Comparison of ENCODE assay signal across 13 cellular contexts in genomic region chr13:101917475-101917810, GRCh38.
A peak's percentile ranks its signal among the peaks of the same experiment; 100 is the strongest.
DNase-seq lines count a peak whose midpoint lies in the region; ATAC-seq and TF ChIP-seq lines count a peak whose summit lies in the region.
"Had no signal": no experiment of that assay in that cellular context is flagged by ENCODE, and none has a peak within 500 bp of the region (broad histone marks: within the 10 kb centered on the region; RNA-seq: fewer than 3 reads in every experiment).

No MANE protein-coding gene starts in this region.

- no peaks in the 10 kb centered on the region for H3K4me1 ChIP-seq in naive thymus-derived CD4-positive, alpha-beta T cell (ENCODE audit: control insufficient read depth in 2 of 2, insufficient read depth in 2 of 2, low read length in 2 of 2)
- no peaks in the 10 kb centered on the region for H3K4me1 ChIP-seq in psoas muscle

- DNase-seq in NCI-H1694 treated with DMSO at 0.1 percent for 48 hours (lab: John Stamatoyannopoulos, UW) (peak; percentile 5), NCI-H1694 (lab: John Stamatoyannopoulos, UW) (no peak), NCI-H187 (lab: John Stamatoyannopoulos, UW) (peak; percentile 83 to 94), chondrocyte (ENCODE audit: low spot score) (no peak), retina (peak; percentile 50), psoas muscle (no peak), mucosa of gallbladder (ENCODE audit: low spot score) (no peak)
- DNase-seq in naive thymus-derived CD4-positive, alpha-beta T cell, result no peak
- DNase-seq: DMS 273 treated with DMSO at 0.1 percent for 48 hours, MV-4-11, naive B cell, thyroid gland had no signal

- H3K4me1 Mint-ChIP-seq in chondrocyte (ENCODE audit: low read depth), result peaks cover 9% of the 10 kb centered on the region
- peaks cover 0 to 2% (median 0%) of the 10 kb centered on the region in 7 donors for H3K4me1 Mint-ChIP-seq in naive thymus-derived CD4-positive, alpha-beta T cell

- H3K36me3 Mint-ChIP-seq in chondrocyte (ENCODE audit: low read depth), result no peaks in the 10 kb centered on the region
- H3K36me3 Mint-ChIP-seq in naive thymus-derived CD4-positive, alpha-beta T cell, result no peaks in the 10 kb centered on the region
- H3K36me3 Mint-ChIP-seq: naive B cell had no signal

- no peak for TF ChIP-seq CTCF in chondrocyte (IDR thresholded peaks at IDR 0.05)
- TF ChIP-seq CTCF in psoas muscle (IDR thresholded peaks at IDR 0.05), result no peak

- POLR2A ChIA-PET in naive thymus-derived CD4-positive, alpha-beta T cell (lab: Charles Lee), result no interaction called here

- no peaks in the 10 kb centered on the region for H3K9me3 ChIP-seq in naive thymus-derived CD4-positive, alpha-beta T cell (ENCODE audit: control insufficient read depth in 2 of 3, low read length in 3 of 3)
- H3K9me3 ChIP-seq in psoas muscle, result no peaks in the 10 kb centered on the region
- H3K9me3 ChIP-seq: thyroid gland had no signal

- H3K4me3 ChIP-seq in naive thymus-derived CD4-positive, alpha-beta T cell (ENCODE audit: low read length), result no peak overlapping the region
- H3K4me3 ChIP-seq in psoas muscle, result no peak overlapping the region
- H3K4me3 ChIP-seq: GM12878, thyroid gland had no signal

- ATAC-seq in naive thymus-derived CD4-positive, alpha-beta T cell, result no peak
- no peak for ATAC-seq in psoas muscle

- peaks cover 72% of the 10 kb centered on the region for H3K27me3 Mint-ChIP-seq in chondrocyte (ENCODE audit: low read depth)
- peaks cover 56 to 77% (median 66%) of the 10 kb centered on the region in 5 donors for H3K27me3 Mint-ChIP-seq in naive thymus-derived CD4-positive, alpha-beta T cell

- H3K4me3 Mint-ChIP-seq in chondrocyte (ENCODE audit: unreplicated experiment), result peak overlapping the region; percentile 28
- H3K4me3 Mint-ChIP-seq in naive thymus-derived CD4-positive, alpha-beta T cell, result no peak overlapping the region

- intact Hi-C loops in naive thymus-derived CD4-positive, alpha-beta T cell (cut with micrococcal nuclease), result no loop called here
- intact Hi-C loops in psoas muscle (cut with DNase I), result no loop called here

- no peak overlapping the region for H3K27ac Mint-ChIP-seq in chondrocyte (ENCODE audit: unreplicated experiment)
- no peak overlapping the region for H3K27ac Mint-ChIP-seq in naive thymus-derived CD4-positive, alpha-beta T cell
- H3K27ac Mint-ChIP-seq: naive B cell had no signal

- no peak overlapping the region for H3K27ac ChIP-seq in naive thymus-derived CD4-positive, alpha-beta T cell (ENCODE audit: low read depth, low read length)
- no peak overlapping the region for H3K27ac ChIP-seq in psoas muscle
- H3K27ac ChIP-seq: thyroid gland had no signal

- CTCF ChIA-PET in naive thymus-derived CD4-positive, alpha-beta T cell (lab: Charles Lee), result no interaction called here

- no peaks in the 10 kb centered on the region for H3K9me3 Mint-ChIP-seq in chondrocyte (ENCODE audit: low read depth)
- H3K9me3 Mint-ChIP-seq in naive thymus-derived CD4-positive, alpha-beta T cell, result peaks cover 0 to 7% (median 0%) of the 10 kb centered on the region in 11 donors

- no peaks in the 10 kb centered on the region for H3K36me3 ChIP-seq in naive thymus-derived CD4-positive, alpha-beta T cell (ENCODE audit: control insufficient read depth in 2 of 3, insufficient read depth in 3 of 3, low read length in 3 of 3)
- no peaks in the 10 kb centered on the region for H3K36me3 ChIP-seq in psoas muscle (ENCODE audit: insufficient read depth in 1 of 2, low read depth in 1 of 2)
- H3K36me3 ChIP-seq: thyroid gland had no signal

- peaks cover 0 to 8% of the 10 kb centered on the region in 2 donors for H3K27me3 ChIP-seq in naive thymus-derived CD4-positive, alpha-beta T cell (ENCODE audit: control insufficient read depth in 2 of 2, insufficient read depth in 2 of 2, low read length in 2 of 2)
- H3K27me3 ChIP-seq in psoas muscle (ENCODE audit: insufficient read depth in 3 of 3, low read length in 2 of 3), result peaks cover 0 to 80% (median 10%) of the 10 kb centered on the region in 3 donors

- 1 to 2% (median 2%) methylated on average over 15 to 16 of the region's 16 CpGs for WGBS in psoas muscle, 3 donors

Comparison
In these comparisons a context has a peak if more than half of its experiments do, and no peak if none do; other contexts are left out.
1. DNase-seq: peak in NCI-H1694 treated with DMSO at 0.1 percent for 48 hours (single experiment), NCI-H187 (2 of 2) and retina (single experiment); none in NCI-H1694 (single experiment), chondrocyte (single experiment), naive thymus-derived CD4-positive, alpha-beta T cell (0 of 9), psoas muscle (0 of 2) and mucosa of gallbladder (single experiment).